9 cellular contexts compared by ENCODE assay signal in genomic region chr2:227817940-227818568, GRCh38. TPM values are rescaled to one million over a fixed set of nuclear protein-coding genes. Genes with fewer than 3 reads are reported as not detected.
DNase-seq lines count a peak whose midpoint lies in the region; ATAC-seq and TF ChIP-seq lines count a peak whose summit lies in the region.
"Had no signal": no experiment of that assay in that cellular context is flagged by ENCODE, and none has a peak within 500 bp of the region (broad histone marks: within the 10 kb centered on the region; RNA-seq: fewer than 3 reads in every experiment).

No MANE protein-coding gene starts in this region.

- intact Hi-C loops in natural killer cell (cut with micrococcal nuclease) = no loop called here

- H3K27ac Mint-ChIP-seq in natural killer cell = no peak overlapping the region

- ATAC-seq in GM18909 (IDR thresholded peaks at IDR 0.05; ENCODE audit: poor library complexity, unreplicated experiment) (peak; percentile 50), natural killer cell (peak; percentile 18 to 49 (median 39))

- H3K36me3 Mint-ChIP-seq in natural killer cell = no peaks in the 10 kb centered on the region

- peak; percentile 100 for DNase-seq in NCI-H460 (ENCODE audit: extremely low read depth, low read depth)
- peak; percentile 53 for DNase-seq in activated CD8-positive, alpha-beta memory T cell treated with anti-CD3 and anti-CD28 coated beads, Interleukin-2, amount 50 U/mL, for 4 hours
- peak; percentile 100 for DNase-seq in epithelial cell of prostate (ENCODE audit: low read depth, low spot score)
- no peak for DNase-seq in natural killer cell
- DNase-seq in stromal cell of bone marrow (ENCODE audit: low read depth) = peak; percentile 100
- DNase-seq in effector CD8-positive, alpha-beta T cell (lab: John Stamatoyannopoulos, UW) = no peak
- no peak for DNase-seq in NCI-H1930 (lab: John Stamatoyannopoulos, UW)

- peaks cover 0 to 4% of the 10 kb centered on the region in 2 donors for H3K9me3 Mint-ChIP-seq in natural killer cell

- peaks cover 0 to 9% of the 10 kb centered on the region in 2 donors for H3K27me3 Mint-ChIP-seq in natural killer cell (ENCODE audit: low read depth in 2 of 2)

- H3K4me3 Mint-ChIP-seq in natural killer cell = no peak overlapping the region

- peaks cover 0 to 4% of the 10 kb centered on the region in 2 donors for H3K4me1 Mint-ChIP-seq in natural killer cell

- H3K27ac ChIP-seq in epithelial cell of prostate = peak overlapping the region; percentile 97

- no peak for TF ChIP-seq CTCF in natural killer cell (IDR thresholded peaks at IDR 0.05)

RNA-seq across cellular contexts. Expression of gene CCL20, which starts 4.4 kb away (rescaled TPM):
- 7.1 and 10.8 TPM in 2 replicates for total RNA-seq in NCI-H460 (2014; rRNA removed; shearing (Covaris generic))
- 11.8 and 17.3 TPM in 2 replicates for polyA plus RNA-seq in NCI-H460 (2014; cell fraction: nucleus; rRNA removed)
- total RNA-seq in natural killer cell = 1 to 10 TPM in 1 of 3 donors, not detected in 2; 2.0 TPM
- total RNA-seq: T-helper 2 cell treated with Interferon-gamma antibody and Interleukin-4, amounts not matched to agents 100 ng/mL and 5 ng/mL, for 36 hours had no signal

RNA-seq across cellular contexts. Expression of gene DAW1, which starts 53.4 kb away (rescaled TPM):
- total RNA-seq in NCI-H460 (2014; rRNA removed; shearing (Covaris generic)) = 99.2 and 104 TPM in 2 replicates
- polyA plus RNA-seq in NCI-H460 (2014; cell fraction: nucleus; rRNA removed) = 17.0 and 19.2 TPM in 2 replicates
- total RNA-seq in natural killer cell = not detected
- total RNA-seq: T-helper 2 cell treated with Interferon-gamma antibody and Interleukin-4, amounts not matched to agents 100 ng/mL and 5 ng/mL, for 36 hours had no signal

Comparison
In these comparisons a context has a peak if more than half of its experiments do, and no peak if none do; other contexts are left out.
1. DNase-seq: peak in NCI-H460 (single experiment), activated CD8-positive, alpha-beta memory T cell treated with anti-CD3 and anti-CD28 coated beads, Interleukin-2, amount 50 U/mL, for 4 hours (single experiment), epithelial cell of prostate (single experiment) and stromal cell of bone marrow (single experiment); none in natural killer cell (single experiment), effector CD8-positive, alpha-beta T cell (single experiment) and NCI-H1930 (0 of 2).
2. RNA of gene DAW1, which starts 53.4 kb away (total RNA-seq): 99.2 to 104 TPM in NCI-H460; not detected in natural killer cell; every median in the first group is over 100 times any median in the second.